In genomic region chr1:41516168-41516961, GRCh38 we compare ENCODE assay signal across 1 cellular context.
TF ChIP-seq lines count a peak whose summit lies in the region.

No MANE protein-coding gene starts in this region.

TF ChIP-seq in SK-N-SH treated with all-trans-retinoic acid at 6 μM for 48 hours, 23 proteins besides CTCF, POLR2A, EP300 and RAD21 (continued from another document):
- TF ChIP-seq SNAI2 (CRISPR knock-in tag; IDR thresholded peaks at IDR 0.05) (no peak), TCF4 (CRISPR knock-in tag; IDR thresholded peaks at IDR 0.05; ENCODE audit: borderline replicate concordance) (no peak), ESRRG (CRISPR knock-in tag; IDR thresholded peaks at IDR 0.05) (no peak), ZFP3 (CRISPR knock-in tag; IDR thresholded peaks at IDR 0.05) (no peak), PATZ1 (CRISPR knock-in tag; IDR thresholded peaks at IDR 0.05; ENCODE audit: borderline replicate concordance) (no peak), ZFP30 (CRISPR knock-in tag; IDR thresholded peaks at IDR 0.05) (no peak), ZC3H10 (CRISPR knock-in tag; IDR thresholded peaks at IDR 0.05) (no peak), ISL1 (CRISPR knock-in tag; IDR thresholded peaks at IDR 0.05) (no peak), GLIS3 (CRISPR knock-in tag; IDR thresholded peaks at IDR 0.05) (no peak), PPARA (CRISPR knock-in tag; IDR thresholded peaks at IDR 0.05; ENCODE audit: borderline replicate concordance) (no peak), OSR1 (CRISPR knock-in tag; IDR thresholded peaks at IDR 0.05) (no peak)
